15 cellular contexts compared by ENCODE assay signal in genomic region chr7:105346593-105347322, GRCh38.
DNase-seq lines count a peak whose midpoint lies in the region; ATAC-seq and TF ChIP-seq lines count a peak whose summit lies in the region.
"Had no signal": no experiment of that assay in that cellular context is flagged by ENCODE, and none has a peak within 500 bp of the region (broad histone marks: within the 10 kb centered on the region; RNA-seq: fewer than 3 reads in every experiment).

No MANE protein-coding gene starts in this region.

- ATAC-seq in DND-41 (ENCODE audit: insufficient read depth, low read depth) = peak; percentile 77

- peak overlapping the region; percentile 11 for H3K4me2 ChIP-seq in DND-41 (ENCODE audit: insufficient read depth, low read length)
- H3K4me2 ChIP-seq: neural progenitor cell had no signal

- no peaks in the 10 kb centered on the region for H3K36me3 ChIP-seq in DND-41 (ENCODE audit: insufficient read depth, low read length)
- H3K36me3 ChIP-seq: neural progenitor cell, WERI-Rb-1 had no signal

- H3K9me3 ChIP-seq in DND-41 (ENCODE audit: insufficient read depth, low read length, severe bottlenecking) = no peaks in the 10 kb centered on the region

- DNase-seq in AML-193 (lab: John Stamatoyannopoulos, UW) = peak; percentile 1 to 23
- DNase-seq in DND-41 = peak; percentile 39
- DNase-seq in SIG-M5 treated with dmso at 0.1 percent for 504 hours (lab: John Stamatoyannopoulos, UW; ENCODE audit: unreplicated experiment) = peak; percentile 79
- DNase-seq in islet precursor cell = peak; percentile 34
- DNase-seq in NCI-H1092 (lab: John Stamatoyannopoulos, UW) = no peak
- no peak for DNase-seq in erythroblast (lab: John Stamatoyannopoulos, UW)
- no peak for DNase-seq in NCI-H446 treated with DMSO at 0.1 percent for 48 hours (lab: John Stamatoyannopoulos, UW)
- DNase-seq in NCI-H146 treated with DMSO at 0.1 percent for 48 hours (lab: John Stamatoyannopoulos, UW; ENCODE audit: unreplicated experiment) = no peak
- DNase-seq: cortex of kidney; GOT3; kidney; NCI-H2171; stimulated activated CD4-positive, alpha-beta T cell treated with anti-CD3 and anti-CD28 coated beads, Interleukin-12 subunit alpha, Interleukin-12 subunit beta, amount 100 ng/mL, for 4 hours; WERI-Rb-1 had no signal

- H2AFZ ChIP-seq in DND-41 (ENCODE audit: low read depth, low read length) = no peak overlapping the region
- H2AFZ ChIP-seq: neural progenitor cell had no signal

- H3K27ac ChIP-seq in DND-41 (ENCODE audit: low read length) = peak overlapping the region; percentile 51; the same call in 1 of the 2 replicates
- H3K27ac ChIP-seq: neural progenitor cell, WERI-Rb-1 had no signal

- TF ChIP-seq POLR2A in erythroblast (IDR thresholded peaks at IDR 0.05; ENCODE audit: low read length) = no peak

- peaks cover 39% of the 10 kb centered on the region for H4K20me1 ChIP-seq in DND-41 (ENCODE audit: insufficient read depth, low read length)

- H3K9ac ChIP-seq in DND-41 (ENCODE audit: low read depth, low read length) = no peak overlapping the region
- H3K9ac ChIP-seq: neural progenitor cell had no signal

- H3K4me3 ChIP-seq in DND-41 (ENCODE audit: low read depth in 1 of 2, low read length in 2 of 2) = no peak overlapping the region
- H3K4me3 ChIP-seq: neural progenitor cell had no signal

- TF ChIP-seq CTCF in DND-41 (IDR thresholded peaks at IDR 0.05; ENCODE audit: borderline replicate concordance, extremely low read depth, low read length, poor library complexity, severe bottlenecking) = no peak

- H3K4me1 ChIP-seq in DND-41 (ENCODE audit: insufficient read depth, low read length) = peaks cover 53% of the 10 kb centered on the region
- H3K4me1 ChIP-seq: neural progenitor cell had no signal

- no peaks in the 10 kb centered on the region for H3K27me3 ChIP-seq in DND-41 (ENCODE audit: insufficient read depth, low read length, poor library complexity)
- H3K27me3 ChIP-seq: neural progenitor cell had no signal

- H3K79me2 ChIP-seq in DND-41 (ENCODE audit: insufficient read depth, low read length) = peaks cover 99% of the 10 kb centered on the region

Comparison
In these comparisons a context has a peak if more than half of its experiments do, and no peak if none do; other contexts are left out.
1. DNase-seq: peak in AML-193 (2 of 2), DND-41 (single experiment), SIG-M5 treated with dmso at 0.1 percent for 504 hours (single experiment) and islet precursor cell (single experiment); none in NCI-H1092 (single experiment), erythroblast (0 of 2), NCI-H446 treated with DMSO at 0.1 percent for 48 hours (single experiment) and NCI-H146 treated with DMSO at 0.1 percent for 48 hours (single experiment).